1 cellular context compared by ENCODE assay signal in genomic region chr11:117090111-117090706, GRCh38.
A peak's percentile ranks its signal among the peaks of the same experiment; 100 is the strongest.
TF ChIP-seq lines count a peak whose summit lies in the region.

No MANE protein-coding gene starts in this region.

TF ChIP-seq in HCT116, 20 proteins besides CTCF, POLR2A, EP300 and RAD21 (continued from another document):
- TF ChIP-seq, protein P1, sequence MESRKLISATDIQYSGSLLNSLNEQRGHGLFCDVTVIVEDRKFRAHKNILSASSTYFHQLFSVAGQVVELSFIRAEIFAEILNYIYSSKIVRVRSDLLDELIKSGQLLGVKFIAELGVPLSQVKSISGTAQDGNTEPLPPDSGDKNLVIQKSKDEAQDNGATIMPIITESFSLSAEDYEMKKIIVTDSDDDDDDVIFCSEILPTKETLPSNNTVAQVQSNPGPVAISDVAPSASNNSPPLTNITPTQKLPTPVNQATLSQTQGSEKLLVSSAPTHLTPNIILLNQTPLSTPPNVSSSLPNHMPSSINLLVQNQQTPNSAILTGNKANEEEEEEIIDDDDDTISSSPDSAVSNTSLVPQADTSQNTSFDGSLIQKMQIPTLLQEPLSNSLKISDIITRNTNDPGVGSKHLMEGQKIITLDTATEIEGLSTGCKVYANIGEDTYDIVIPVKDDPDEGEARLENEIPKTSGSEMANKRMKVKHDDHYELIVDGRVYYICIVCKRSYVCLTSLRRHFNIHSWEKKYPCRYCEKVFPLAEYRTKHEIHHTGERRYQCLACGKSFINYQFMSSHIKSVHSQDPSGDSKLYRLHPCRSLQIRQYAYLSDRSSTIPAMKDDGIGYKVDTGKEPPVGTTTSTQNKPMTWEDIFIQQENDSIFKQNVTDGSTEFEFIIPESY (IDR thresholded peaks at IDR 0.05; ENCODE audit: extremely low read depth, insufficient replicate concordance, low read length) = no peak
- TF ChIP-seq ZNF274 (IDR thresholded peaks at IDR 0.05; ENCODE audit: low read depth, low read length) = no peak
- no peak for TF ChIP-seq POLR2AphosphoS5 (IDR thresholded peaks at IDR 0.05; ENCODE audit: low read depth, low read length)
- TF ChIP-seq, protein P2, sequence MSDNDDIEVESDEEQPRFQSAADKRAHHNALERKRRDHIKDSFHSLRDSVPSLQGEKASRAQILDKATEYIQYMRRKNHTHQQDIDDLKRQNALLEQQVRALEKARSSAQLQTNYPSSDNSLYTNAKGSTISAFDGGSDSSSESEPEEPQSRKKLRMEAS (IDR thresholded peaks at IDR 0.05) = no peak
- TF ChIP-seq JUND (IDR thresholded peaks at IDR 0.05) = peak; percentile 39
TF ChIP-seq in HCT116: peak in this region for 3.
